ENCODE assay signal across 1 cellular context in the genomic region with DNA sequence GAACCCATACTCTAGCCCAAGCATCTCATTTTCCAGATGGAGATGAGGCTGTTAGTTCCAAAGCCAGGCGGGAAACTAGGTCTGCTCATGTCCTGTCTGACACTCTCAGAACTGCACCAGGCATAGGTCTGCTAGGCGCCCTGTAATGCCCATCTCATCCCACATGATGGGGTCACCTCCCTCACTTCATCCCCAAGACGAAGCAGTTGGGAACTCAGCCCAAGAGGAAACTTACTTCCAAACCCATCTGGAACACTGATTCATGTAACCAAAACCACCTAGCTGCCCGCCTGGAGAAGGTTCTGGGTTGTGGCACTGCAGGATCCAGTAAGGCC.
TF ChIP-seq lines count a peak whose summit lies in the region.

No MANE protein-coding gene starts in this region.

TF ChIP-seq in WTC11, 78 proteins besides CTCF, POLR2A, EP300 and RAD21 (continued from another document):
- TF ChIP-seq, protein P1, sequence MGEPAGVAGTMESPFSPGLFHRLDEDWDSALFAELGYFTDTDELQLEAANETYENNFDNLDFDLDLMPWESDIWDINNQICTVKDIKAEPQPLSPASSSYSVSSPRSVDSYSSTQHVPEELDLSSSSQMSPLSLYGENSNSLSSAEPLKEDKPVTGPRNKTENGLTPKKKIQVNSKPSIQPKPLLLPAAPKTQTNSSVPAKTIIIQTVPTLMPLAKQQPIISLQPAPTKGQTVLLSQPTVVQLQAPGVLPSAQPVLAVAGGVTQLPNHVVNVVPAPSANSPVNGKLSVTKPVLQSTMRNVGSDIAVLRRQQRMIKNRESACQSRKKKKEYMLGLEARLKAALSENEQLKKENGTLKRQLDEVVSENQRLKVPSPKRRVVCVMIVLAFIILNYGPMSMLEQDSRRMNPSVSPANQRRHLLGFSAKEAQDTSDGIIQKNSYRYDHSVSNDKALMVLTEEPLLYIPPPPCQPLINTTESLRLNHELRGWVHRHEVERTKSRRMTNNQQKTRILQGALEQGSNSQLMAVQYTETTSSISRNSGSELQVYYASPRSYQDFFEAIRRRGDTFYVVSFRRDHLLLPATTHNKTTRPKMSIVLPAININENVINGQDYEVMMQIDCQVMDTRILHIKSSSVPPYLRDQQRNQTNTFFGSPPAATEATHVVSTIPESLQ (CRISPR knock-in tag; IDR thresholded peaks at IDR 0.05), result no peak
- TF ChIP-seq ZNF232 (CRISPR knock-in tag; IDR thresholded peaks at IDR 0.05) (no peak), EMX1 (CRISPR knock-in tag; IDR thresholded peaks at IDR 0.05) (no peak), NFATC4 (CRISPR knock-in tag; IDR thresholded peaks at IDR 0.05) (no peak)
- TF ChIP-seq, protein P2, sequence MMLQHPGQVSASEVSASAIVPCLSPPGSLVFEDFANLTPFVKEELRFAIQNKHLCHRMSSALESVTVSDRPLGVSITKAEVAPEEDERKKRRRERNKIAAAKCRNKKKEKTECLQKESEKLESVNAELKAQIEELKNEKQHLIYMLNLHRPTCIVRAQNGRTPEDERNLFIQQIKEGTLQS (CRISPR knock-in tag; conservative IDR thresholded peaks at IDR 0.05), result no peak
TF ChIP-seq in WTC11: peak in this region for 0.
